Comparison of ENCODE assay signal across 8 cellular contexts in the genomic region with DNA sequence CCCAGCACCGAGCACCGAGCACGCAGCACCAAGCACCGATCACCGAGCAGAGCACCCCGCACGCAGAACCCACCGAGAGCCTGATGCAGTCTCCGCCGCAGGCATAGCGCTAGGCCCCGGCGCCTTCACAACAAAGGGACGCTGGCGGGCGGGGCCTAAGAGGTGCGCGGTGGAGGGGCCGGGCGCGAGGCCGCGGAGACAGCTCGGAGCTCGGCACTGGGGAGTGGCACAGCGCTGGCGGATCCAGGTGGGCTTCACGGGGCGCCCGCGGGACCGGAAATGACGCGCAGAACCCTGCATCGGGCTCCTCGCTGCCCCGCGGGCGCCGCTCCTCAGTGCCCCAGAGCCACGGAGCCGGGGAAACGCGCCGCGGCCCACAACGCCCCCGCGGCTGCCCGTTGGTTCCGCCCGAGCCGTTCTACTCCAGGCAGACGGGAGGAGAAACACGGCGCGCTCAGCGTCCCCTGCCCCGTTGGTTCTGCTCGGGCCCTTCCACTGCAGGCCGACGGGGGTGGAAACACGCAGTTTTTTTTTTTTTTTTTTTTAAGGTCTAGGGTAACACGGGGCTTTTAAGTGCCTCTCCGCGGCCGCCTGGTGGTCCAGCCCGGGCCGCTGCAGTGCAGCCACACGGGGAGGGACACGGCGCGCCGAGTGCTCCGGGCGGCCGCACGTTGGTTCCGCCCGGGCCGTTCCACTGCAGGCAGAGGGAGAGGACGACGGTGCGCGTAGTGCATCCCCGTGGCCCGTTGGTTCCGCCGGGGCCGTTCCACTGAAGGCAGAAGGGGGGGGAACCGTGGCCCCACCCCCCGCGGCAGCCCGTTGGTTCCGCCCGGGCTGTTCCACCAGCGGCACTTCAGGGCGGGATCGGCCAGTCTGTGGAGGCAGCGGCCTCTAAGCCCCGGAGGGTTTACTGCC. TPM values are rescaled to one million over a fixed set of nuclear protein-coding genes. Genes with fewer than 3 reads are reported as not detected.
DNase-seq lines count a peak whose midpoint lies in the region; ATAC-seq, FAIRE-seq and TF ChIP-seq lines count a peak whose summit lies in the region.
"Not testable (repeated sequence)": the region's sequence is repeated elsewhere in the genome, so short reads cannot be mapped to it uniquely, and the experiment has no call there.

No MANE protein-coding gene starts in this region.

- H3K27me3 ChIP-seq in MG63; stomach smooth muscle (ENCODE audit: control insufficient read depth in 1 of 2, insufficient read depth in 2 of 2, low read length in 2 of 2): not testable (repeated sequence)

- H3K27ac Mint-ChIP-seq in T-helper 17 cell (peak overlapping the region; percentile 88), osteocyte (ENCODE audit: unreplicated experiment) (peak overlapping the region; percentile 92)

- not testable (repeated sequence) for H3K4me3 ChIP-seq in MG63
- H3K4me3 ChIP-seq in stomach smooth muscle (ENCODE audit: low read length in 2 of 2) = peak overlapping the region; percentile 25 to 65

- FAIRE-seq in G401.6 (lab: Jason Lieb, UNC) = peak; percentile 99

- not testable (repeated sequence) for H3K36me3 ChIP-seq in MG63; stomach smooth muscle (ENCODE audit: control insufficient read depth in 2 of 2, insufficient read depth in 2 of 2, low read length in 2 of 2)

- not testable (repeated sequence) for H3K4me1 Mint-ChIP-seq in T-helper 17 cell; osteocyte (ENCODE audit: unreplicated experiment)

- H3K4me3 Mint-ChIP-seq in T-helper 17 cell (peak overlapping the region; percentile 63), osteocyte (ENCODE audit: unreplicated experiment) (peak overlapping the region; percentile 73)

- H3K9ac ChIP-seq in stomach smooth muscle (ENCODE audit: low read length in 2 of 2) = peak overlapping the region; percentile 47 to 55

- peak overlapping the region; percentile 60 for H3K27ac ChIP-seq in stomach smooth muscle (ENCODE audit: low read length)

- DNase-seq in MG63 (peak; percentile 75), T-helper 17 cell (peak; percentile 65 to 91 (median 83)), head of caudate nucleus (peak in 36 of 42 donors; percentile 25 to 94 (median 80)), osteocyte (ENCODE audit: extremely low spot score, unreplicated experiment) (peak; percentile 95)
- DNase-seq in activated naive CD8-positive, alpha-beta T cell treated with anti-CD3 and anti-CD28 coated beads, Interleukin-2, amount 50 U/mL, for 16 hours (ENCODE audit: low read depth, low spot score) = peak; percentile 89

- not testable (repeated sequence) for H3K9me3 ChIP-seq in MG63; T-helper 17 cell (ENCODE audit: control insufficient read depth, low read length, poor library complexity, severe bottlenecking); stomach smooth muscle (ENCODE audit: control insufficient read depth in 2 of 2, low read length in 2 of 2)

- H3K36me3 Mint-ChIP-seq in T-helper 17 cell (ENCODE audit: low read depth); osteocyte (ENCODE audit: unreplicated experiment): not testable (repeated sequence)

- H3K9me3 Mint-ChIP-seq in osteocyte (ENCODE audit: unreplicated experiment) = not testable (repeated sequence)

- not testable (repeated sequence) for TF ChIP-seq CTCF in osteocyte (IDR thresholded peaks at IDR 0.05)

- intact Hi-C loops in head of caudate nucleus (cut with DNase I) = not testable (repeated sequence)

- not testable (repeated sequence) for H3K27me3 Mint-ChIP-seq in T-helper 17 cell; osteocyte (ENCODE audit: unreplicated experiment)

- ATAC-seq in HG02571 (IDR thresholded peaks at IDR 0.05; ENCODE audit: unreplicated experiment) (peak; percentile 55), T-helper 17 cell (peak; percentile 73)

- not testable (repeated sequence) for H3K4me1 ChIP-seq in stomach smooth muscle (ENCODE audit: control insufficient read depth, insufficient read depth, low read length)

RNA-seq across cellular contexts. Expression of a gene that starts 21.8 kb away (rescaled TPM):
- 9.6 and 11.1 TPM in 2 replicates for total RNA-seq in MG63 (2014; rRNA removed; shearing (Covaris generic); ENCODE audit: low replicate concordance)
- total RNA-seq in T-helper 17 cell (100 to 1,000 TPM; 218 to 232 TPM), osteocyte (44.2 and 51.3 TPM in 2 replicates)

RNA-seq across cellular contexts. Expression of a gene that starts 32.4 kb away (rescaled TPM):
- 37.8 and 61.4 TPM in 2 replicates for total RNA-seq in MG63 (2014; rRNA removed; shearing (Covaris generic); ENCODE audit: low replicate concordance)
- 10 to 100 TPM; 54.8 to 61.5 TPM for total RNA-seq in T-helper 17 cell
- 75.2 and 84.3 TPM in 2 replicates for total RNA-seq in osteocyte

RNA-seq across cellular contexts. Expression of a gene that starts 53.3 kb away (rescaled TPM):
- total RNA-seq in MG63 (2014; rRNA removed; shearing (Covaris generic); ENCODE audit: low replicate concordance) = 14.2 and 21.7 TPM in 2 replicates
- total RNA-seq in T-helper 17 cell (10 to 100 TPM; 67.5 to 87.3 TPM), osteocyte (84.9 and 85.2 TPM in 2 replicates)
